Comparison of ENCODE assay signal across 1 cellular context in the genomic region with DNA sequence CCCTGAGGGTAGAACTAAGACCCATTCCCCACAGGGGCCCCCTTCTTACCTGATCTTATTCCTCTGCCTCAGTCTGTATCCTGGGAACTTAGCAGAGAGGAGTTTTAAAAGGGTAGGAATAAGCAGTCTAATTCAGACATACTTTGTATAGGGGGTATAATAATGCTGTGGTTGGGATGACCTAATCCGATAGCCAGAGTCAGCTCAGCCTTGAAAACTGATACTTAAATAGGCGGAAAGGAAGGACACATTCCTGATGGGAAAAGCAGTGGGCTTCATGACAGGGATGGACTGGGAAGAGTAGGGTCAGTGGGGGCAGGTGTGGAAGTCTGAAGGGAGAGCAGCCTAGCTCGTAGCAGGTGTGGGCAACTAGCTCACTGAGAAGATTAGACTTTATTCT.
A peak's percentile ranks its signal among the peaks of the same experiment; 100 is the strongest.
TF ChIP-seq lines count a peak whose summit lies in the region.

No MANE protein-coding gene starts in this region.

TF ChIP-seq in Ishikawa, 13 proteins besides CTCF, POLR2A, EP300 and RAD21:
- TF ChIP-seq, protein P1, sequence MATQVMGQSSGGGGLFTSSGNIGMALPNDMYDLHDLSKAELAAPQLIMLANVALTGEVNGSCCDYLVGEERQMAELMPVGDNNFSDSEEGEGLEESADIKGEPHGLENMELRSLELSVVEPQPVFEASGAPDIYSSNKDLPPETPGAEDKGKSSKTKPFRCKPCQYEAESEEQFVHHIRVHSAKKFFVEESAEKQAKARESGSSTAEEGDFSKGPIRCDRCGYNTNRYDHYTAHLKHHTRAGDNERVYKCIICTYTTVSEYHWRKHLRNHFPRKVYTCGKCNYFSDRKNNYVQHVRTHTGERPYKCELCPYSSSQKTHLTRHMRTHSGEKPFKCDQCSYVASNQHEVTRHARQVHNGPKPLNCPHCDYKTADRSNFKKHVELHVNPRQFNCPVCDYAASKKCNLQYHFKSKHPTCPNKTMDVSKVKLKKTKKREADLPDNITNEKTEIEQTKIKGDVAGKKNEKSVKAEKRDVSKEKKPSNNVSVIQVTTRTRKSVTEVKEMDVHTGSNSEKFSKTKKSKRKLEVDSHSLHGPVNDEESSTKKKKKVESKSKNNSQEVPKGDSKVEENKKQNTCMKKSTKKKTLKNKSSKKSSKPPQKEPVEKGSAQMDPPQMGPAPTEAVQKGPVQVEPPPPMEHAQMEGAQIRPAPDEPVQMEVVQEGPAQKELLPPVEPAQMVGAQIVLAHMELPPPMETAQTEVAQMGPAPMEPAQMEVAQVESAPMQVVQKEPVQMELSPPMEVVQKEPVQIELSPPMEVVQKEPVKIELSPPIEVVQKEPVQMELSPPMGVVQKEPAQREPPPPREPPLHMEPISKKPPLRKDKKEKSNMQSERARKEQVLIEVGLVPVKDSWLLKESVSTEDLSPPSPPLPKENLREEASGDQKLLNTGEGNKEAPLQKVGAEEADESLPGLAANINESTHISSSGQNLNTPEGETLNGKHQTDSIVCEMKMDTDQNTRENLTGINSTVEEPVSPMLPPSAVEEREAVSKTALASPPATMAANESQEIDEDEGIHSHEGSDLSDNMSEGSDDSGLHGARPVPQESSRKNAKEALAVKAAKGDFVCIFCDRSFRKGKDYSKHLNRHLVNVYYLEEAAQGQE (IDR thresholded peaks at IDR 0.05; ENCODE audit: low read depth), result no peak
- 0 out of 2 replicates have a peak, but pooled peaks have one; percentile 10 for TF ChIP-seq TEAD4 (IDR thresholded peaks at IDR 0.05)
TF ChIP-seq in Ishikawa: peak in this region for 1.
